1 cellular context compared by ENCODE assay signal in the genomic region with DNA sequence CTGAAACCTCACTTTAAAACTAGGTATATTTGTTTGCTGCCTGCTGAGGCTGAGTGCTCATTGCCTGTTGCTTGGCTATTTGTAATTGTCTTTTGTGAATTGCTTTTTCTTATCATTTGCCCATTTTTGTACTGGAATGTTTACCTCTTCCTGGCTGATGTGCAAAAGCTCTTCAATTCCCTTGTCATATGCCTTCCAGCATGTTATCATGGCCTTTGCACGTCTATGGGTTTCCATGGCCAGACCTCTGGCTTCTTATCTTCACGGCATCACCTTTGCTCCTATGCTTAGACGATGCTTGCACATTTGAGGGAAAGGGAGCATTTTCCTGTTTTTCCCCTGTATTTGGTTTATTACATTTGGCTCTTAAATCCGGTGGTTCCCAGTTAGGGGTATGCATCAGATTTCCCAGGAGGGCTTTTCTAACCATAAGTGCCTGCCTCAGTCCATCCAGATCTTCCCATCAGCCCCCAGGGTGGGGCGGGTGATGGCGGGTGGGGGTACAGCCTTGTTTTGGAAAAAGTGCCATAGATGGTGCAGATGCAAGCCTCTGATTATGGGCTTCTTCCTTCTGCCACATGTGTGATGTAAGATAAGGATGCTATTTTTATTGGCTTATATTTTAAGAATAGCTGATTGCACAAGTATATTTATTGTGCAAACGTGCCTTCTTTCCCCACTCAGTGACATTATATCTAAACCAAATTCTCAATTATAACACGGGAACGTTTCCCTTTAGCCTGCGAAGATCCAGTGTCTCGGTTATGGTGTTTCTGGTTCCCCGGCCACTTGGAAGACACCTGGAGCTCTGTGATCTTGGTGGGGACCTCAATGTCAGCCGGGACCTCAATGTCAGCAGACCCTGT.
TF ChIP-seq lines count a peak whose summit lies in the region.

No MANE protein-coding gene starts in this region.

TF ChIP-seq in K562, 482 proteins besides CTCF, POLR2A, EP300 and RAD21 (continued from another document and continues in another):
- TF ChIP-seq, protein P1, sequence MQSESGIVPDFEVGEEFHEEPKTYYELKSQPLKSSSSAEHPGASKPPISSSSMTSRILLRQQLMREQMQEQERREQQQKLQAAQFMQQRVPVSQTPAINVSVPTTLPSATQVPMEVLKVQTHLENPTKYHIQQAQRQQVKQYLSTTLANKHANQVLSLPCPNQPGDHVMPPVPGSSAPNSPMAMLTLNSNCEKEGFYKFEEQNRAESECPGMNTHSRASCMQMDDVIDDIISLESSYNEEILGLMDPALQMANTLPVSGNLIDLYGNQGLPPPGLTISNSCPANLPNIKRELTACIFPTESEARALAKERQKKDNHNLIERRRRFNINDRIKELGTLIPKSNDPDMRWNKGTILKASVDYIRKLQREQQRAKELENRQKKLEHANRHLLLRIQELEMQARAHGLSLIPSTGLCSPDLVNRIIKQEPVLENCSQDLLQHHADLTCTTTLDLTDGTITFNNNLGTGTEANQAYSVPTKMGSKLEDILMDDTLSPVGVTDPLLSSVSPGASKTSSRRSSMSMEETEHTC (IDR thresholded peaks at IDR 0.05): peak; percentile 93
- TF ChIP-seq SMAD3 (CRISPR knock-in tag; conservative IDR thresholded peaks at IDR 0.05): peak; percentile 66; the same call in 1 of the 2 replicates
- TF ChIP-seq ZNF766 (CRISPR knock-in tag; conservative IDR thresholded peaks at IDR 0.05): peak; percentile 91
- no peak for TF ChIP-seq ZNF740 (CRISPR knock-in tag; IDR thresholded peaks at IDR 0.05)
- TF ChIP-seq ZNF740 (tag; IDR thresholded peaks at IDR 0.05): no peak
- TF ChIP-seq, protein P2, sequence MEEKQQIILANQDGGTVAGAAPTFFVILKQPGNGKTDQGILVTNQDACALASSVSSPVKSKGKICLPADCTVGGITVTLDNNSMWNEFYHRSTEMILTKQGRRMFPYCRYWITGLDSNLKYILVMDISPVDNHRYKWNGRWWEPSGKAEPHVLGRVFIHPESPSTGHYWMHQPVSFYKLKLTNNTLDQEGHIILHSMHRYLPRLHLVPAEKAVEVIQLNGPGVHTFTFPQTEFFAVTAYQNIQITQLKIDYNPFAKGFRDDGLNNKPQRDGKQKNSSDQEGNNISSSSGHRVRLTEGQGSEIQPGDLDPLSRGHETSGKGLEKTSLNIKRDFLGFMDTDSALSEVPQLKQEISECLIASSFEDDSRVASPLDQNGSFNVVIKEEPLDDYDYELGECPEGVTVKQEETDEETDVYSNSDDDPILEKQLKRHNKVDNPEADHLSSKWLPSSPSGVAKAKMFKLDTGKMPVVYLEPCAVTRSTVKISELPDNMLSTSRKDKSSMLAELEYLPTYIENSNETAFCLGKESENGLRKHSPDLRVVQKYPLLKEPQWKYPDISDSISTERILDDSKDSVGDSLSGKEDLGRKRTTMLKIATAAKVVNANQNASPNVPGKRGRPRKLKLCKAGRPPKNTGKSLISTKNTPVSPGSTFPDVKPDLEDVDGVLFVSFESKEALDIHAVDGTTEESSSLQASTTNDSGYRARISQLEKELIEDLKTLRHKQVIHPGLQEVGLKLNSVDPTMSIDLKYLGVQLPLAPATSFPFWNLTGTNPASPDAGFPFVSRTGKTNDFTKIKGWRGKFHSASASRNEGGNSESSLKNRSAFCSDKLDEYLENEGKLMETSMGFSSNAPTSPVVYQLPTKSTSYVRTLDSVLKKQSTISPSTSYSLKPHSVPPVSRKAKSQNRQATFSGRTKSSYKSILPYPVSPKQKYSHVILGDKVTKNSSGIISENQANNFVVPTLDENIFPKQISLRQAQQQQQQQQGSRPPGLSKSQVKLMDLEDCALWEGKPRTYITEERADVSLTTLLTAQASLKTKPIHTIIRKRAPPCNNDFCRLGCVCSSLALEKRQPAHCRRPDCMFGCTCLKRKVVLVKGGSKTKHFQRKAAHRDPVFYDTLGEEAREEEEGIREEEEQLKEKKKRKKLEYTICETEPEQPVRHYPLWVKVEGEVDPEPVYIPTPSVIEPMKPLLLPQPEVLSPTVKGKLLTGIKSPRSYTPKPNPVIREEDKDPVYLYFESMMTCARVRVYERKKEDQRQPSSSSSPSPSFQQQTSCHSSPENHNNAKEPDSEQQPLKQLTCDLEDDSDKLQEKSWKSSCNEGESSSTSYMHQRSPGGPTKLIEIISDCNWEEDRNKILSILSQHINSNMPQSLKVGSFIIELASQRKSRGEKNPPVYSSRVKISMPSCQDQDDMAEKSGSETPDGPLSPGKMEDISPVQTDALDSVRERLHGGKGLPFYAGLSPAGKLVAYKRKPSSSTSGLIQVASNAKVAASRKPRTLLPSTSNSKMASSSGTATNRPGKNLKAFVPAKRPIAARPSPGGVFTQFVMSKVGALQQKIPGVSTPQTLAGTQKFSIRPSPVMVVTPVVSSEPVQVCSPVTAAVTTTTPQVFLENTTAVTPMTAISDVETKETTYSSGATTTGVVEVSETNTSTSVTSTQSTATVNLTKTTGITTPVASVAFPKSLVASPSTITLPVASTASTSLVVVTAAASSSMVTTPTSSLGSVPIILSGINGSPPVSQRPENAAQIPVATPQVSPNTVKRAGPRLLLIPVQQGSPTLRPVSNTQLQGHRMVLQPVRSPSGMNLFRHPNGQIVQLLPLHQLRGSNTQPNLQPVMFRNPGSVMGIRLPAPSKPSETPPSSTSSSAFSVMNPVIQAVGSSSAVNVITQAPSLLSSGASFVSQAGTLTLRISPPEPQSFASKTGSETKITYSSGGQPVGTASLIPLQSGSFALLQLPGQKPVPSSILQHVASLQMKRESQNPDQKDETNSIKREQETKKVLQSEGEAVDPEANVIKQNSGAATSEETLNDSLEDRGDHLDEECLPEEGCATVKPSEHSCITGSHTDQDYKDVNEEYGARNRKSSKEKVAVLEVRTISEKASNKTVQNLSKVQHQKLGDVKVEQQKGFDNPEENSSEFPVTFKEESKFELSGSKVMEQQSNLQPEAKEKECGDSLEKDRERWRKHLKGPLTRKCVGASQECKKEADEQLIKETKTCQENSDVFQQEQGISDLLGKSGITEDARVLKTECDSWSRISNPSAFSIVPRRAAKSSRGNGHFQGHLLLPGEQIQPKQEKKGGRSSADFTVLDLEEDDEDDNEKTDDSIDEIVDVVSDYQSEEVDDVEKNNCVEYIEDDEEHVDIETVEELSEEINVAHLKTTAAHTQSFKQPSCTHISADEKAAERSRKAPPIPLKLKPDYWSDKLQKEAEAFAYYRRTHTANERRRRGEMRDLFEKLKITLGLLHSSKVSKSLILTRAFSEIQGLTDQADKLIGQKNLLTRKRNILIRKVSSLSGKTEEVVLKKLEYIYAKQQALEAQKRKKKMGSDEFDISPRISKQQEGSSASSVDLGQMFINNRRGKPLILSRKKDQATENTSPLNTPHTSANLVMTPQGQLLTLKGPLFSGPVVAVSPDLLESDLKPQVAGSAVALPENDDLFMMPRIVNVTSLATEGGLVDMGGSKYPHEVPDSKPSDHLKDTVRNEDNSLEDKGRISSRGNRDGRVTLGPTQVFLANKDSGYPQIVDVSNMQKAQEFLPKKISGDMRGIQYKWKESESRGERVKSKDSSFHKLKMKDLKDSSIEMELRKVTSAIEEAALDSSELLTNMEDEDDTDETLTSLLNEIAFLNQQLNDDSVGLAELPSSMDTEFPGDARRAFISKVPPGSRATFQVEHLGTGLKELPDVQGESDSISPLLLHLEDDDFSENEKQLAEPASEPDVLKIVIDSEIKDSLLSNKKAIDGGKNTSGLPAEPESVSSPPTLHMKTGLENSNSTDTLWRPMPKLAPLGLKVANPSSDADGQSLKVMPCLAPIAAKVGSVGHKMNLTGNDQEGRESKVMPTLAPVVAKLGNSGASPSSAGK (IDR thresholded peaks at IDR 0.05): peak; percentile 91
- TF ChIP-seq, protein P3, sequence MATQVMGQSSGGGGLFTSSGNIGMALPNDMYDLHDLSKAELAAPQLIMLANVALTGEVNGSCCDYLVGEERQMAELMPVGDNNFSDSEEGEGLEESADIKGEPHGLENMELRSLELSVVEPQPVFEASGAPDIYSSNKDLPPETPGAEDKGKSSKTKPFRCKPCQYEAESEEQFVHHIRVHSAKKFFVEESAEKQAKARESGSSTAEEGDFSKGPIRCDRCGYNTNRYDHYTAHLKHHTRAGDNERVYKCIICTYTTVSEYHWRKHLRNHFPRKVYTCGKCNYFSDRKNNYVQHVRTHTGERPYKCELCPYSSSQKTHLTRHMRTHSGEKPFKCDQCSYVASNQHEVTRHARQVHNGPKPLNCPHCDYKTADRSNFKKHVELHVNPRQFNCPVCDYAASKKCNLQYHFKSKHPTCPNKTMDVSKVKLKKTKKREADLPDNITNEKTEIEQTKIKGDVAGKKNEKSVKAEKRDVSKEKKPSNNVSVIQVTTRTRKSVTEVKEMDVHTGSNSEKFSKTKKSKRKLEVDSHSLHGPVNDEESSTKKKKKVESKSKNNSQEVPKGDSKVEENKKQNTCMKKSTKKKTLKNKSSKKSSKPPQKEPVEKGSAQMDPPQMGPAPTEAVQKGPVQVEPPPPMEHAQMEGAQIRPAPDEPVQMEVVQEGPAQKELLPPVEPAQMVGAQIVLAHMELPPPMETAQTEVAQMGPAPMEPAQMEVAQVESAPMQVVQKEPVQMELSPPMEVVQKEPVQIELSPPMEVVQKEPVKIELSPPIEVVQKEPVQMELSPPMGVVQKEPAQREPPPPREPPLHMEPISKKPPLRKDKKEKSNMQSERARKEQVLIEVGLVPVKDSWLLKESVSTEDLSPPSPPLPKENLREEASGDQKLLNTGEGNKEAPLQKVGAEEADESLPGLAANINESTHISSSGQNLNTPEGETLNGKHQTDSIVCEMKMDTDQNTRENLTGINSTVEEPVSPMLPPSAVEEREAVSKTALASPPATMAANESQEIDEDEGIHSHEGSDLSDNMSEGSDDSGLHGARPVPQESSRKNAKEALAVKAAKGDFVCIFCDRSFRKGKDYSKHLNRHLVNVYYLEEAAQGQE (CRISPR knock-in tag; IDR thresholded peaks at IDR 0.05; ENCODE audit: low read depth): no peak
- peak in 1 of 2 experiments; percentile 72; a peak in 2 of 3 replicates for TF ChIP-seq CBX3 (IDR thresholded peaks at IDR 0.05; ENCODE audit: borderline replicate concordance in 1 of 2, low read length in 2 of 2)
- peak; percentile 84 for TF ChIP-seq KHSRP (IDR thresholded peaks at IDR 0.05)
- no peak for TF ChIP-seq SNAPC5 (CRISPR knock-in tag; IDR thresholded peaks at IDR 0.05)
- TF ChIP-seq FOXJ2 (tag; IDR thresholded peaks at IDR 0.05): peak; percentile 83; the same call in 1 of the 2 replicates
- TF ChIP-seq POU5F1 (IDR thresholded peaks at IDR 0.05; ENCODE audit: borderline replicate concordance, low read depth, low read length, partially characterized antibody): peak; percentile 10
- TF ChIP-seq, protein P4, sequence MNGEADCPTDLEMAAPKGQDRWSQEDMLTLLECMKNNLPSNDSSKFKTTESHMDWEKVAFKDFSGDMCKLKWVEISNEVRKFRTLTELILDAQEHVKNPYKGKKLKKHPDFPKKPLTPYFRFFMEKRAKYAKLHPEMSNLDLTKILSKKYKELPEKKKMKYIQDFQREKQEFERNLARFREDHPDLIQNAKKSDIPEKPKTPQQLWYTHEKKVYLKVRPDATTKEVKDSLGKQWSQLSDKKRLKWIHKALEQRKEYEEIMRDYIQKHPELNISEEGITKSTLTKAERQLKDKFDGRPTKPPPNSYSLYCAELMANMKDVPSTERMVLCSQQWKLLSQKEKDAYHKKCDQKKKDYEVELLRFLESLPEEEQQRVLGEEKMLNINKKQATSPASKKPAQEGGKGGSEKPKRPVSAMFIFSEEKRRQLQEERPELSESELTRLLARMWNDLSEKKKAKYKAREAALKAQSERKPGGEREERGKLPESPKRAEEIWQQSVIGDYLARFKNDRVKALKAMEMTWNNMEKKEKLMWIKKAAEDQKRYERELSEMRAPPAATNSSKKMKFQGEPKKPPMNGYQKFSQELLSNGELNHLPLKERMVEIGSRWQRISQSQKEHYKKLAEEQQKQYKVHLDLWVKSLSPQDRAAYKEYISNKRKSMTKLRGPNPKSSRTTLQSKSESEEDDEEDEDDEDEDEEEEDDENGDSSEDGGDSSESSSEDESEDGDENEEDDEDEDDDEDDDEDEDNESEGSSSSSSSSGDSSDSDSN (IDR thresholded peaks at IDR 0.05; ENCODE audit: borderline replicate concordance in 1 of 2, low read depth in 2 of 2, low read length in 2 of 2): 0 out of 4 replicates have a peak, but pooled peaks of 1 of the 2 experiments have one; percentile 20
- TF ChIP-seq EZH2 (IDR thresholded peaks at IDR 0.05; ENCODE audit: borderline replicate concordance, low read depth, low read length): peak; percentile 88; the same call in 1 of the 2 replicates
- peak; percentile 97 for TF ChIP-seq SOX6 (IDR thresholded peaks at IDR 0.05)
- no peak for TF ChIP-seq ZBTB1 (CRISPR knock-in tag; IDR thresholded peaks at IDR 0.05; ENCODE audit: borderline replicate concordance, low read depth)
- TF ChIP-seq HINFP (tag; conservative IDR thresholded peaks at IDR 0.05; ENCODE audit: low read depth): peak; percentile 61; the same call in 1 of the 2 replicates
- TF ChIP-seq ERF (CRISPR knock-in tag; IDR thresholded peaks at IDR 0.05): peak; percentile 77
- no peak for TF ChIP-seq ZNF23 (CRISPR knock-in tag; IDR thresholded peaks at IDR 0.05)
- TF ChIP-seq ZNF785 (CRISPR knock-in tag; IDR thresholded peaks at IDR 0.05): no peak
- no peak for TF ChIP-seq CBFB (CRISPR knock-in tag; IDR thresholded peaks at IDR 0.05)
- no peak for TF ChIP-seq ZNF280B (CRISPR knock-in tag; IDR thresholded peaks at IDR 0.05)
- no peak for TF ChIP-seq LARP7 (IDR thresholded peaks at IDR 0.05)
- peak; percentile 96 for TF ChIP-seq POLR2AphosphoS5 (IDR thresholded peaks at IDR 0.05; ENCODE audit: control insufficient read depth, insufficient read depth, low read depth, low read length)
